Comparison of ENCODE assay signal across 20 cellular contexts in the genomic region with DNA sequence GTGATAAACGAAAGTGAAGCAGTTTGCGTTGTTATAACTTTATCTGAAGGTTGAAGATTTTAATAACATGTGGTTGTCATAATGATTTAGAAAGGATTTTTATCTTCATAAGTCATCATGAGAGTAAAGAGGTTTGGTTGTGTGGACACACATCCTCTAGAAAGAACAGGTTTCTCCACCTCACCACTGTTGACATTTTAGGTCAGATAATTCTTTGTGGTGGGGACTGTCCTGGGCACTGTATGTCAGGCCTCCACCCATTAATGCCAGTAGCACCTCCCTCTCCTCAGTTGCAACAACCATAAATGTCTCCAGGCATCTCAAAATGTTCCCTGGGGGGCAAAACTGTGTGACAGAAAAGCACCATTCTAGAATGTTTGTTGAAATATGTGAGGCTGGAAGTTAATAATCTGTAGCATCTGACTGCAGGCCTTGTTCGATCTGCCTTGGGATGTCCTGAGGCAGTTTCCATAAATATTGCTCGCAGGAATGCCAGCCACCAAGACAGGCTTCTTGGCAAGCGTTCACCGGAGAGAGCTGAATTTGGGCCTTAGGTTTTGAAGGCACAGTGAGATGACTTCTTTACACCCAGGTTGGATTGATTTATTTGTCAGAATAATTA.
"Had no signal": no experiment of that assay in that cellular context is flagged by ENCODE, and none has a peak within 500 bp of the region (broad histone marks: within the 10 kb centered on the region; RNA-seq: fewer than 3 reads in every experiment).

No MANE protein-coding gene starts in this region.

- DNase-seq: activated CD4-positive, alpha-beta T cell treated with anti-CD3 and anti-CD28 coated beads, Interleukin-2, amount 10 ng/mL, durations not matched to agents 7 days and 5 days; activated CD8-positive, alpha-beta T cell treated with anti-CD3 and anti-CD28 coated beads, Interleukin-2, amount 10 ng/mL, durations not matched to agents 7 days and 5 days; activated naive CD4-positive, alpha-beta T cell treated with anti-CD3 and anti-CD28 coated beads for 36 hours; activated naive CD8-positive, alpha-beta T cell treated with anti-CD3 and anti-CD28 coated beads, Interleukin-2, amount 50 U/mL, for 24 hours; activated T-cell treated with anti-CD3 and anti-CD28 coated beads, Interleukin-2, amount 50 U/mL, for 24 hours; dermis blood vessel endothelial cell; effector memory CD4-positive, alpha-beta T cell; midbrain; nephron progenitor cell; occipital lobe; stimulated activated CD4-positive, alpha-beta T cell treated with anti-CD3 and anti-CD28 coated beads, Interleukin-4, amount 100 ng/mL, for 24 hours; stomach; T-helper 1 cell; T-helper 9 cell had no signal

- H3K27ac ChIP-seq: hepatocyte, stomach, thoracic aorta had no signal

- H3K4me2 ChIP-seq: hepatocyte had no signal

- H3K27me3 ChIP-seq: hepatocyte, stomach had no signal

- H3K79me2 ChIP-seq: hepatocyte had no signal

- H3K9me3 ChIP-seq: thoracic aorta had no signal

- ATAC-seq: activated CD4-positive, CD25-positive, alpha-beta regulatory T cell treated with anti-CD3 and anti-CD28 coated beads, Interleukin-2, amount 50 U/mL, for 24 hours; activated CD8-positive, alpha-beta T cell treated with anti-CD3 and anti-CD28 coated beads, Interleukin-2, amount 10 ng/mL, durations not matched to agents 7 days and 5 days; activated naive CD8-positive, alpha-beta T cell treated with anti-CD3 and anti-CD28 coated beads, Interleukin-2, amount 50 U/mL, for 24 hours; sciatic nerve; stimulated activated effector memory CD8-positive, alpha-beta T cell treated with anti-CD3 and anti-CD28 coated beads, Interleukin-12 subunit alpha, Interleukin-12 subunit beta, amount 100 ng/mL, for 72 hours had no signal

- H3K4me3 ChIP-seq: hepatocyte, lung, stomach, thoracic aorta had no signal

- H3K36me3 ChIP-seq: thoracic aorta had no signal

- H2AFZ ChIP-seq: hepatocyte had no signal
